In genomic region chr6:52361945-52362442, GRCh38 we compare ENCODE assay signal across 1 cellular context.
TF ChIP-seq lines count a peak whose summit lies in the region.

Gene PAQR8 (plus strand): TSS chr6:52362151. CDS start chr6:52403214, 41,063 bp downstream.

TF ChIP-seq in HepG2, 621 proteins besides CTCF, POLR2A, EP300 and RAD21 (continued from another document):
- TF ChIP-seq ZNF512B (CRISPR knock-in tag; IDR thresholded peaks at IDR 0.05; ENCODE audit: borderline replicate concordance) (no peak), ZNF251 (CRISPR knock-in tag; IDR thresholded peaks at IDR 0.05) (no peak), ZNF672 (CRISPR knock-in tag; IDR thresholded peaks at IDR 0.05) (no peak), BCL3 (CRISPR knock-in tag; IDR thresholded peaks at IDR 0.05) (peak; percentile 66; the same call in 1 of the 2 replicates), ZNF776 (CRISPR knock-in tag; IDR thresholded peaks at IDR 0.05) (peak; percentile 12; the same call in 1 of the 2 replicates), NKX3-1 (CRISPR knock-in tag; IDR thresholded peaks at IDR 0.05) (peak; percentile 21; the same call in 1 of the 2 replicates), XRCC5 (optimal IDR thresholded peaks at IDR 0.05; ENCODE audit: low read length) (peak; percentile 61), ZNF367 (CRISPR knock-in tag; IDR thresholded peaks at IDR 0.05; ENCODE audit: borderline replicate concordance) (peak; percentile 24; the same call in 1 of the 2 replicates), MYPOP (CRISPR knock-in tag; IDR thresholded peaks at IDR 0.05) (0 out of 2 replicates have a peak, but pooled peaks have one; percentile 43), HDAC1 (CRISPR knock-in tag; IDR thresholded peaks at IDR 0.05) (peak; percentile 54; the same call in 1 of the 2 replicates), ZNF678 (CRISPR knock-in tag; IDR thresholded peaks at IDR 0.05) (peak; percentile 67; the same call in 1 of the 2 replicates), ZSCAN21 (CRISPR knock-in tag; IDR thresholded peaks at IDR 0.05; ENCODE audit: borderline replicate concordance) (0 out of 2 replicates have a peak, but pooled peaks have one; percentile 16), HOXA3 (CRISPR knock-in tag; IDR thresholded peaks at IDR 0.05) (peak; percentile 76), ZFP91 (CRISPR knock-in tag; IDR thresholded peaks at IDR 0.05; ENCODE audit: borderline replicate concordance) (no peak), TFDP1 (CRISPR knock-in tag; IDR thresholded peaks at IDR 0.05; ENCODE audit: borderline replicate concordance) (peak; percentile 83; the same call in 1 of the 2 replicates), ZSCAN31 (CRISPR knock-in tag; IDR thresholded peaks at IDR 0.05; ENCODE audit: low read depth) (peak; percentile 45), RFXANK (CRISPR knock-in tag; IDR thresholded peaks at IDR 0.05) (no peak), HDAC2 (CRISPR knock-in tag; IDR thresholded peaks at IDR 0.05) (peak; percentile 9; the same call in 1 of the 2 replicates), SIN3A (IDR thresholded peaks at IDR 0.05; ENCODE audit: borderline replicate concordance, low read depth, low read length) (peak; percentile 36; the same call in 1 of the 2 replicates), HES4 (CRISPR knock-in tag; IDR thresholded peaks at IDR 0.05; ENCODE audit: borderline replicate concordance) (peak; percentile 57; the same call in 1 of the 2 replicates), SRY (CRISPR knock-in tag; IDR thresholded peaks at IDR 0.05) (peak; percentile 93), ASH2L (IDR thresholded peaks at IDR 0.05; ENCODE audit: insufficient read length, low read depth, low read length) (peak; percentile 65), ZNF34 (CRISPR knock-in tag; IDR thresholded peaks at IDR 0.05; ENCODE audit: borderline replicate concordance) (peak; percentile 66), ZNF691 (CRISPR knock-in tag; IDR thresholded peaks at IDR 0.05; ENCODE audit: borderline replicate concordance, low read depth) (peak; percentile 60; the same call in 1 of the 2 replicates), SOX13 (IDR thresholded peaks at IDR 0.05) (no peak), SOX13 (CRISPR knock-in tag; conservative IDR thresholded peaks at IDR 0.05 in 1 of 2, IDR thresholded peaks at IDR 0.05 in 1 of 2) (peak in 1 of 2 experiments; percentile 12; a peak in 1 of 4 replicates), FOXA3 (CRISPR knock-in tag; IDR thresholded peaks at IDR 0.05) (no peak; the same call in 1 of the 2 replicates), E2F1 (CRISPR knock-in tag; IDR thresholded peaks at IDR 0.05) (0 out of 2 replicates have a peak, but pooled peaks have one; percentile 74), ZNF230 (CRISPR knock-in tag; IDR thresholded peaks at IDR 0.05) (peak; percentile 50; the same call in 1 of the 2 replicates)
